1 cellular context compared by ENCODE assay signal in the genomic region with DNA sequence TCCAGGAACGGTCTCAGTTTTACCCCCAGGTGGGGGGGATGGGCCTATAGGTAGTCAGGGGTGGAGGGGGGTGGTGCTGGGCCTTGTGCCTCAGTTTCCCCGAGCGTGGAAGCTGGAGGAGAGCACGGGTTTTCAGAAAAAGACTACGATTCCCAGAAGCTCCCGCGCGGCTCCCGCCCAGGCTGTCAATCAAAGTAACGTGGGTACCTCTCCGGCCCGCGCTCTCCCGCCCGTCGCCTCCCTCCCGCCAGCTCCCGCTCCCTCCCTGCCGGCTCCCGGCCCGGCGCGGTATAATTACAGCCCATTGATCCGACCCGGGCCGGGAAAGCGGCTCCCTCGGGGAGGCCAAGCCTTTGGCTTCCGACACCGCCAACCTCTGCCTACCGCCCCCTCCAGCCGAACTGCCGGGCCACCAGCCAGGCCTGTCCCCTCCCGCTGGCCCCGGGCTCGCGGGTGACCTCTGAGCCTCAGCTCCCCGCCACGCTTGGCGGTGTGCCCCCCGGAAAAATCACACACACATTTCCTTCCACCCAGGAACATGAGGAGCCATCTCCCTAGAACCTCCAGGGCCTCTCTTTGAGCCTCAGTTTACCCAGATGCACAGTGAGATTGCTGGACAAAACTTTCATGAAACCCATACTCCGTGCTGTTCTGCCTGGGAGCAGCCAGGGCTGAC.
TF ChIP-seq lines count a peak whose summit lies in the region.

No MANE protein-coding gene starts in this region.

TF ChIP-seq in HepG2, 621 proteins besides CTCF, POLR2A, EP300 and RAD21 (continued from another document and continues in another):
- TF ChIP-seq, protein P1, sequence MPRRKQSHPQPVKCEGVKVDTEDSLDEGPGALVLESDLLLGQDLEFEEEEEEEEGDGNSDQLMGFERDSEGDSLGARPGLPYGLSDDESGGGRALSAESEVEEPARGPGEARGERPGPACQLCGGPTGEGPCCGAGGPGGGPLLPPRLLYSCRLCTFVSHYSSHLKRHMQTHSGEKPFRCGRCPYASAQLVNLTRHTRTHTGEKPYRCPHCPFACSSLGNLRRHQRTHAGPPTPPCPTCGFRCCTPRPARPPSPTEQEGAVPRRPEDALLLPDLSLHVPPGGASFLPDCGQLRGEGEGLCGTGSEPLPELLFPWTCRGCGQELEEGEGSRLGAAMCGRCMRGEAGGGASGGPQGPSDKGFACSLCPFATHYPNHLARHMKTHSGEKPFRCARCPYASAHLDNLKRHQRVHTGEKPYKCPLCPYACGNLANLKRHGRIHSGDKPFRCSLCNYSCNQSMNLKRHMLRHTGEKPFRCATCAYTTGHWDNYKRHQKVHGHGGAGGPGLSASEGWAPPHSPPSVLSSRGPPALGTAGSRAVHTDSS (CRISPR knock-in tag; conservative IDR thresholded peaks at IDR 0.05), result no peak
- no peak for TF ChIP-seq POGZ (CRISPR knock-in tag; IDR thresholded peaks at IDR 0.05)
- peak; percentile 75; the same call in 1 of the 2 replicates for TF ChIP-seq ZSCAN25 (CRISPR knock-in tag; IDR thresholded peaks at IDR 0.05)
- no peak for TF ChIP-seq MAFF (IDR thresholded peaks at IDR 0.05; ENCODE audit: low read depth, low read length)
- no peak for TF ChIP-seq SNAI1 (CRISPR knock-in tag; IDR thresholded peaks at IDR 0.05; ENCODE audit: borderline replicate concordance)
- TF ChIP-seq RFXAP (CRISPR knock-in tag; IDR thresholded peaks at IDR 0.05; ENCODE audit: borderline replicate concordance), result no peak
- TF ChIP-seq, protein P2, sequence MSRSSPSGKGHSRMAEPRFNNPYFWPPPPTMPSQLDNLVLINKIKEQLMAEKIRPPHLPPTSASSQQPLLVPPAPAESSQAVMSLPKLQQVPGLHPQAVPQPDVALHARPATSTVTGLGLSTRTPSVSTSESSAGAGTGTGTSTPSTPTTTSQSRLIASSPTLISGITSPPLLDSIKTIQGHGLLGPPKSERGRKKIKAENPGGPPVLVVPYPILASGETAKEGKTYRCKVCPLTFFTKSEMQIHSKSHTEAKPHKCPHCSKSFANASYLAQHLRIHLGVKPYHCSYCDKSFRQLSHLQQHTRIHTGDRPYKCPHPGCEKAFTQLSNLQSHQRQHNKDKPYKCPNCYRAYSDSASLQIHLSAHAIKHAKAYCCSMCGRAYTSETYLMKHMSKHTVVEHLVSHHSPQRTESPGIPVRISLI (CRISPR knock-in tag; IDR thresholded peaks at IDR 0.05; ENCODE audit: borderline replicate concordance), result peak; percentile 24; the same call in 1 of the 2 replicates
- TF ChIP-seq ZNF343 (CRISPR knock-in tag; IDR thresholded peaks at IDR 0.05), result no peak; the same call in 1 of the 2 replicates
- TF ChIP-seq, protein P3, sequence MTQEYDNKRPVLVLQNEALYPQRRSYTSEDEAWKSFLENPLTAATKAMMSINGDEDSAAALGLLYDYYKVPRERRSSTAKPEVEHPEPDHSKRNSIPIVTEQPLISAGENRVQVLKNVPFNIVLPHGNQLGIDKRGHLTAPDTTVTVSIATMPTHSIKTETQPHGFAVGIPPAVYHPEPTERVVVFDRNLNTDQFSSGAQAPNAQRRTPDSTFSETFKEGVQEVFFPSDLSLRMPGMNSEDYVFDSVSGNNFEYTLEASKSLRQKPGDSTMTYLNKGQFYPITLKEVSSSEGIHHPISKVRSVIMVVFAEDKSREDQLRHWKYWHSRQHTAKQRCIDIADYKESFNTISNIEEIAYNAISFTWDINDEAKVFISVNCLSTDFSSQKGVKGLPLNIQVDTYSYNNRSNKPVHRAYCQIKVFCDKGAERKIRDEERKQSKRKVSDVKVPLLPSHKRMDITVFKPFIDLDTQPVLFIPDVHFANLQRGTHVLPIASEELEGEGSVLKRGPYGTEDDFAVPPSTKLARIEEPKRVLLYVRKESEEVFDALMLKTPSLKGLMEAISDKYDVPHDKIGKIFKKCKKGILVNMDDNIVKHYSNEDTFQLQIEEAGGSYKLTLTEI (CRISPR knock-in tag; conservative IDR thresholded peaks at IDR 0.05), result no peak
- peak; percentile 76 for TF ChIP-seq RXRA (CRISPR knock-in tag; IDR thresholded peaks at IDR 0.05)
- peak; percentile 74; the same call in 1 of the 2 replicates for TF ChIP-seq YEATS4 (CRISPR knock-in tag; IDR thresholded peaks at IDR 0.05; ENCODE audit: borderline replicate concordance)
- no peak for TF ChIP-seq ATAD3A (CRISPR knock-in tag; IDR thresholded peaks at IDR 0.05)
- no peak; the same call in 1 of the 2 replicates for TF ChIP-seq CREB1 (IDR thresholded peaks at IDR 0.05)
- TF ChIP-seq CREB1 (CRISPR knock-in tag; IDR thresholded peaks at IDR 0.05), result no peak
- TF ChIP-seq, protein P4, sequence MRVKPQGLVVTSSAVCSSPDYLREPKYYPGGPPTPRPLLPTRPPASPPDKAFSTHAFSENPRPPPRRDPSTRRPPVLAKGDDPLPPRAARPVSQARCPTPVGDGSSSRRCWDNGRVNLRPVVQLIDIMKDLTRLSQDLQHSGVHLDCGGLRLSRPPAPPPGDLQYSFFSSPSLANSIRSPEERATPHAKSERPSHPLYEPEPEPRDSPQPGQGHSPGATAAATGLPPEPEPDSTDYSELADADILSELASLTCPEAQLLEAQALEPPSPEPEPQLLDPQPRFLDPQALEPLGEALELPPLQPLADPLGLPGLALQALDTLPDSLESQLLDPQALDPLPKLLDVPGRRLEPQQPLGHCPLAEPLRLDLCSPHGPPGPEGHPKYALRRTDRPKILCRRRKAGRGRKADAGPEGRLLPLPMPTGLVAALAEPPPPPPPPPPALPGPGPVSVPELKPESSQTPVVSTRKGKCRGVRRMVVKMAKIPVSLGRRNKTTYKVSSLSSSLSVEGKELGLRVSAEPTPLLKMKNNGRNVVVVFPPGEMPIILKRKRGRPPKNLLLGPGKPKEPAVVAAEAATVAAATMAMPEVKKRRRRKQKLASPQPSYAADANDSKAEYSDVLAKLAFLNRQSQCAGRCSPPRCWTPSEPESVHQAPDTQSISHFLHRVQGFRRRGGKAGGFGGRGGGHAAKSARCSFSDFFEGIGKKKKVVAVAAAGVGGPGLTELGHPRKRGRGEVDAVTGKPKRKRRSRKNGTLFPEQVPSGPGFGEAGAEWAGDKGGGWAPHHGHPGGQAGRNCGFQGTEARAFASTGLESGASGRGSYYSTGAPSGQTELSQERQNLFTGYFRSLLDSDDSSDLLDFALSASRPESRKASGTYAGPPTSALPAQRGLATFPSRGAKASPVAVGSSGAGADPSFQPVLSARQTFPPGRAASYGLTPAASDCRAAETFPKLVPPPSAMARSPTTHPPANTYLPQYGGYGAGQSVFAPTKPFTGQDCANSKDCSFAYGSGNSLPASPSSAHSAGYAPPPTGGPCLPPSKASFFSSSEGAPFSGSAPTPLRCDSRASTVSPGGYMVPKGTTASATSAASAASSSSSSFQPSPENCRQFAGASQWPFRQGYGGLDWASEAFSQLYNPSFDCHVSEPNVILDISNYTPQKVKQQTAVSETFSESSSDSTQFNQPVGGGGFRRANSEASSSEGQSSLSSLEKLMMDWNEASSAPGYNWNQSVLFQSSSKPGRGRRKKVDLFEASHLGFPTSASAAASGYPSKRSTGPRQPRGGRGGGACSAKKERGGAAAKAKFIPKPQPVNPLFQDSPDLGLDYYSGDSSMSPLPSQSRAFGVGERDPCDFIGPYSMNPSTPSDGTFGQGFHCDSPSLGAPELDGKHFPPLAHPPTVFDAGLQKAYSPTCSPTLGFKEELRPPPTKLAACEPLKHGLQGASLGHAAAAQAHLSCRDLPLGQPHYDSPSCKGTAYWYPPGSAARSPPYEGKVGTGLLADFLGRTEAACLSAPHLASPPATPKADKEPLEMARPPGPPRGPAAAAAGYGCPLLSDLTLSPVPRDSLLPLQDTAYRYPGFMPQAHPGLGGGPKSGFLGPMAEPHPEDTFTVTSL (CRISPR knock-in tag; IDR thresholded peaks at IDR 0.05; ENCODE audit: borderline replicate concordance), result peak; percentile 64; the same call in 1 of the 2 replicates
- TF ChIP-seq TEAD3 (CRISPR knock-in tag; optimal IDR thresholded peaks at IDR 0.05; ENCODE audit: borderline replicate concordance), result peak; percentile 37
- peak; percentile 41; the same call in 1 of the 2 replicates for TF ChIP-seq SP5 (CRISPR knock-in tag; IDR thresholded peaks at IDR 0.05; ENCODE audit: borderline replicate concordance, low read depth)
- peak; percentile 77; the same call in 1 of the 2 replicates for TF ChIP-seq ZNF350 (CRISPR knock-in tag; IDR thresholded peaks at IDR 0.05; ENCODE audit: borderline replicate concordance, low read depth)
- TF ChIP-seq NR2F2 (IDR thresholded peaks at IDR 0.05; ENCODE audit: borderline replicate concordance, low read depth), result no peak
- TF ChIP-seq GFI1 (CRISPR knock-in tag; IDR thresholded peaks at IDR 0.05; ENCODE audit: borderline replicate concordance), result peak; percentile 70
- TF ChIP-seq ZNF703 (CRISPR knock-in tag; IDR thresholded peaks at IDR 0.05; ENCODE audit: borderline replicate concordance), result no peak
- TF ChIP-seq SOX13 (IDR thresholded peaks at IDR 0.05), result no peak
- peak in 1 of 2 experiments; percentile 50; a peak in 1 of 4 replicates for TF ChIP-seq SOX13 (CRISPR knock-in tag; conservative IDR thresholded peaks at IDR 0.05 in 1 of 2, IDR thresholded peaks at IDR 0.05 in 1 of 2)
- TF ChIP-seq XRCC5 (optimal IDR thresholded peaks at IDR 0.05; ENCODE audit: low read length), result peak; percentile 39
- TF ChIP-seq HOXA5 (CRISPR knock-in tag; IDR thresholded peaks at IDR 0.05), result peak; percentile 91
- TF ChIP-seq TBL1XR1 (IDR thresholded peaks at IDR 0.05; ENCODE audit: borderline replicate concordance, low read length, partially characterized antibody), result peak; percentile 38
- TF ChIP-seq, protein P5, sequence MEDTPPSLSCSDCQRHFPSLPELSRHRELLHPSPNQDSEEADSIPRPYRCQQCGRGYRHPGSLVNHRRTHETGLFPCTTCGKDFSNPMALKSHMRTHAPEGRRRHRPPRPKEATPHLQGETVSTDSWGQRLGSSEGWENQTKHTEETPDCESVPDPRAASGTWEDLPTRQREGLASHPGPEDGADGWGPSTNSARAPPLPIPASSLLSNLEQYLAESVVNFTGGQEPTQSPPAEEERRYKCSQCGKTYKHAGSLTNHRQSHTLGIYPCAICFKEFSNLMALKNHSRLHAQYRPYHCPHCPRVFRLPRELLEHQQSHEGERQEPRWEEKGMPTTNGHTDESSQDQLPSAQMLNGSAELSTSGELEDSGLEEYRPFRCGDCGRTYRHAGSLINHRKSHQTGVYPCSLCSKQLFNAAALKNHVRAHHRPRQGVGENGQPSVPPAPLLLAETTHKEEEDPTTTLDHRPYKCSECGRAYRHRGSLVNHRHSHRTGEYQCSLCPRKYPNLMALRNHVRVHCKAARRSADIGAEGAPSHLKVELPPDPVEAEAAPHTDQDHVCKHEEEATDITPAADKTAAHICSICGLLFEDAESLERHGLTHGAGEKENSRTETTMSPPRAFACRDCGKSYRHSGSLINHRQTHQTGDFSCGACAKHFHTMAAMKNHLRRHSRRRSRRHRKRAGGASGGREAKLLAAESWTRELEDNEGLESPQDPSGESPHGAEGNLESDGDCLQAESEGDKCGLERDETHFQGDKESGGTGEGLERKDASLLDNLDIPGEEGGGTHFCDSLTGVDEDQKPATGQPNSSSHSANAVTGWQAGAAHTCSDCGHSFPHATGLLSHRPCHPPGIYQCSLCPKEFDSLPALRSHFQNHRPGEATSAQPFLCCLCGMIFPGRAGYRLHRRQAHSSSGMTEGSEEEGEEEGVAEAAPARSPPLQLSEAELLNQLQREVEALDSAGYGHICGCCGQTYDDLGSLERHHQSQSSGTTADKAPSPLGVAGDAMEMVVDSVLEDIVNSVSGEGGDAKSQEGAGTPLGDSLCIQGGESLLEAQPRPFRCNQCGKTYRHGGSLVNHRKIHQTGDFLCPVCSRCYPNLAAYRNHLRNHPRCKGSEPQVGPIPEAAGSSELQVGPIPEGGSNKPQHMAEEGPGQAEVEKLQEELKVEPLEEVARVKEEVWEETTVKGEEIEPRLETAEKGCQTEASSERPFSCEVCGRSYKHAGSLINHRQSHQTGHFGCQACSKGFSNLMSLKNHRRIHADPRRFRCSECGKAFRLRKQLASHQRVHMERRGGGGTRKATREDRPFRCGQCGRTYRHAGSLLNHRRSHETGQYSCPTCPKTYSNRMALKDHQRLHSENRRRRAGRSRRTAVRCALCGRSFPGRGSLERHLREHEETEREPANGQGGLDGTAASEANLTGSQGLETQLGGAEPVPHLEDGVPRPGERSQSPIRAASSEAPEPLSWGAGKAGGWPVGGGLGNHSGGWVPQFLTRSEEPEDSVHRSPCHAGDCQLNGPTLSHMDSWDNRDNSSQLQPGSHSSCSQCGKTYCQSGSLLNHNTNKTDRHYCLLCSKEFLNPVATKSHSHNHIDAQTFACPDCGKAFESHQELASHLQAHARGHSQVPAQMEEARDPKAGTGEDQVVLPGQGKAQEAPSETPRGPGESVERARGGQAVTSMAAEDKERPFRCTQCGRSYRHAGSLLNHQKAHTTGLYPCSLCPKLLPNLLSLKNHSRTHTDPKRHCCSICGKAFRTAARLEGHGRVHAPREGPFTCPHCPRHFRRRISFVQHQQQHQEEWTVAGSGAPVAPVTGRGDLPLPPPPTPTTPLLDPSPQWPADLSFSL (CRISPR knock-in tag; IDR thresholded peaks at IDR 0.05), result no peak
- no peak for TF ChIP-seq SIN3B (IDR thresholded peaks at IDR 0.05; ENCODE audit: low read length)
- TF ChIP-seq, protein P6, sequence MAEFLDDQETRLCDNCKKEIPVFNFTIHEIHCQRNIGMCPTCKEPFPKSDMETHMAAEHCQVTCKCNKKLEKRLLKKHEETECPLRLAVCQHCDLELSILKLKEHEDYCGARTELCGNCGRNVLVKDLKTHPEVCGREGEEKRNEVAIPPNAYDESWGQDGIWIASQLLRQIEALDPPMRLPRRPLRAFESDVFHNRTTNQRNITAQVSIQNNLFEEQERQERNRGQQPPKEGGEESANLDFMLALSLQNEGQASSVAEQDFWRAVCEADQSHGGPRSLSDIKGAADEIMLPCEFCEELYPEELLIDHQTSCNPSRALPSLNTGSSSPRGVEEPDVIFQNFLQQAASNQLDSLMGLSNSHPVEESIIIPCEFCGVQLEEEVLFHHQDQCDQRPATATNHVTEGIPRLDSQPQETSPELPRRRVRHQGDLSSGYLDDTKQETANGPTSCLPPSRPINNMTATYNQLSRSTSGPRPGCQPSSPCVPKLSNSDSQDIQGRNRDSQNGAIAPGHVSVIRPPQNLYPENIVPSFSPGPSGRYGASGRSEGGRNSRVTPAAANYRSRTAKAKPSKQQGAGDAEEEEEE (CRISPR knock-in tag; IDR thresholded peaks at IDR 0.05; ENCODE audit: borderline replicate concordance), result no peak; the same call in 1 of the 2 replicates
- no peak for TF ChIP-seq PLRG1 (conservative IDR thresholded peaks at IDR 0.05)
- TF ChIP-seq, protein P7, sequence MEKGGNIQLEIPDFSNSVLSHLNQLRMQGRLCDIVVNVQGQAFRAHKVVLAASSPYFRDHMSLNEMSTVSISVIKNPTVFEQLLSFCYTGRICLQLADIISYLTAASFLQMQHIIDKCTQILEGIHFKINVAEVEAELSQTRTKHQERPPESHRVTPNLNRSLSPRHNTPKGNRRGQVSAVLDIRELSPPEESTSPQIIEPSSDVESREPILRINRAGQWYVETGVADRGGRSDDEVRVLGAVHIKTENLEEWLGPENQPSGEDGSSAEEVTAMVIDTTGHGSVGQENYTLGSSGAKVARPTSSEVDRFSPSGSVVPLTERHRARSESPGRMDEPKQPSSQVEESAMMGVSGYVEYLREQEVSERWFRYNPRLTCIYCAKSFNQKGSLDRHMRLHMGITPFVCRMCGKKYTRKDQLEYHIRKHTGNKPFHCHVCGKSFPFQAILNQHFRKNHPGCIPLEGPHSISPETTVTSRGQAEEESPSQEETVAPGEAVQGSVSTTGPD (CRISPR knock-in tag; IDR thresholded peaks at IDR 0.05), result no peak
- no peak; the same call in 1 of the 2 replicates for TF ChIP-seq ZNF543 (CRISPR knock-in tag; IDR thresholded peaks at IDR 0.05)
- TF ChIP-seq, protein P8, sequence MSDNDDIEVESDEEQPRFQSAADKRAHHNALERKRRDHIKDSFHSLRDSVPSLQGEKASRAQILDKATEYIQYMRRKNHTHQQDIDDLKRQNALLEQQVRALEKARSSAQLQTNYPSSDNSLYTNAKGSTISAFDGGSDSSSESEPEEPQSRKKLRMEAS (IDR thresholded peaks at IDR 0.05), result peak; percentile 29; the same call in 1 of the 2 replicates
- peak; percentile 38; the same call in 1 of the 2 replicates for TF ChIP-seq KDM5B (CRISPR knock-in tag; IDR thresholded peaks at IDR 0.05; ENCODE audit: borderline replicate concordance)
- TF ChIP-seq NR2F6 (IDR thresholded peaks at IDR 0.05), result no peak
- TF ChIP-seq NR2F6 (CRISPR knock-in tag; IDR thresholded peaks at IDR 0.05), result peak; percentile 66
- no peak for TF ChIP-seq ZC3H4 (CRISPR knock-in tag; IDR thresholded peaks at IDR 0.05; ENCODE audit: borderline replicate concordance)
